ENCODE assay signal across 13 cellular contexts in genomic region chr1:169060906-169061683, GRCh38. TPM values are rescaled to one million over a fixed set of nuclear protein-coding genes. Genes with fewer than 3 reads are reported as not detected.
DNase-seq lines count a peak whose midpoint lies in the region; ATAC-seq, FAIRE-seq and TF ChIP-seq lines count a peak whose summit lies in the region.
"Had no signal": no experiment of that assay in that cellular context is flagged by ENCODE, and none has a peak within 500 bp of the region (broad histone marks: within the 10 kb centered on the region; RNA-seq: fewer than 3 reads in every experiment).

No MANE protein-coding gene starts in this region.

- peak; percentile 94 to 96 for ATAC-seq in lower lobe of right lung
- ATAC-seq in GM18505 (IDR thresholded peaks at IDR 0.05; ENCODE audit: unreplicated experiment) = no peak

- TF ChIP-seq POLR2A in GM12892 (IDR thresholded peaks at IDR 0.05; ENCODE audit: low read depth, low read length) (no peak), GM18505 (IDR thresholded peaks at IDR 0.05; ENCODE audit: borderline replicate concordance, extremely low read depth, insufficient read depth, insufficient read length) (no peak)

- intact Hi-C loops in lower lobe of right lung (cut with DNase I) = no loop called here

- H3K27me3 Mint-ChIP-seq in progenitor cell of endocrine pancreas = no peaks in the 10 kb centered on the region
- H3K27me3 Mint-ChIP-seq: activated naive CD4-positive, alpha-beta T cell treated with anti-CD3 and anti-CD28 coated beads, Interleukin-2, amount 50 U/mL, for 24 hours had no signal

- TF ChIP-seq CTCF in lower lobe of right lung (IDR thresholded peaks at IDR 0.05) = no peak
- TF ChIP-seq CTCF in progenitor cell of endocrine pancreas (IDR thresholded peaks at IDR 0.05; ENCODE audit: unreplicated experiment) = no peak

- H3K9me3 ChIP-seq in lower lobe of right lung = peaks cover 5% of the 10 kb centered on the region

- DNase-seq in A172 (ENCODE audit: low spot score) (peak; percentile 19), Kasumi-1 (lab: John Stamatoyannopoulos, UW) (peak; percentile 69 to 82), amniotic epithelial cell (ENCODE audit: low read depth) (peak; percentile 58), lower lobe of right lung (peak; percentile 55), progenitor cell of endocrine pancreas (ENCODE audit: low spot score, unreplicated experiment) (no peak), DMS153 treated with DMSO at 0.1 percent for 48 hours (lab: John Stamatoyannopoulos, UW; ENCODE audit: unreplicated experiment) (no peak), GM12892 (ENCODE audit: insufficient read length) (no peak)
- DNase-seq: activated CD4-positive, alpha-beta T cell treated with anti-CD3 and anti-CD28 coated beads, Interleukin-2, amount 10 ng/mL, durations not matched to agents 7 days and 5 days; NCI-H1105 treated with DMSO at 0.1 percent for 48 hours; NCI-H774 had no signal

- no peak for FAIRE-seq in GM12892 (lab: Jason Lieb, UNC)
- FAIRE-seq: urothelium cell line had no signal

- no peaks in the 10 kb centered on the region for H3K4me1 Mint-ChIP-seq in progenitor cell of endocrine pancreas (ENCODE audit: low read depth)

- H3K27me3 ChIP-seq in lower lobe of right lung (ENCODE audit: low read depth) = no peaks in the 10 kb centered on the region

- no peak overlapping the region for H3K4me3 Mint-ChIP-seq in progenitor cell of endocrine pancreas (ENCODE audit: low read depth)
- H3K4me3 Mint-ChIP-seq: activated CD4-positive, alpha-beta T cell treated with anti-CD3 and anti-CD28 coated beads, Interleukin-2, amount 10 ng/mL, durations not matched to agents 7 days and 5 days; activated naive CD4-positive, alpha-beta T cell treated with anti-CD3 and anti-CD28 coated beads, Interleukin-2, amount 50 U/mL, for 24 hours had no signal

- H3K36me3 Mint-ChIP-seq in progenitor cell of endocrine pancreas (ENCODE audit: insufficient read depth) = no peaks in the 10 kb centered on the region
- H3K36me3 Mint-ChIP-seq: activated naive CD4-positive, alpha-beta T cell treated with anti-CD3 and anti-CD28 coated beads, Interleukin-2, amount 50 U/mL, for 24 hours had no signal

- peaks cover 17% of the 10 kb centered on the region for H3K4me1 ChIP-seq in lower lobe of right lung

- peaks cover 3% of the 10 kb centered on the region for H3K9me3 Mint-ChIP-seq in progenitor cell of endocrine pancreas (ENCODE audit: low read depth)
- H3K9me3 Mint-ChIP-seq: activated naive CD4-positive, alpha-beta T cell treated with anti-CD3 and anti-CD28 coated beads, Interleukin-2, amount 50 U/mL, for 24 hours had no signal

- H3K36me3 ChIP-seq in lower lobe of right lung = no peaks in the 10 kb centered on the region

- H3K27ac Mint-ChIP-seq in progenitor cell of endocrine pancreas = no peak overlapping the region
- H3K27ac Mint-ChIP-seq: activated CD4-positive, alpha-beta T cell treated with anti-CD3 and anti-CD28 coated beads, Interleukin-2, amount 10 ng/mL, durations not matched to agents 7 days and 5 days; activated naive CD4-positive, alpha-beta T cell treated with anti-CD3 and anti-CD28 coated beads, Interleukin-2, amount 50 U/mL, for 24 hours had no signal

- peak overlapping the region; percentile 52 for H3K27ac ChIP-seq in lower lobe of right lung

- H3K4me3 ChIP-seq in lower lobe of right lung = no peak overlapping the region

RNA-seq across cellular contexts. Expression of gene ATP1B1, which starts 45.4 kb away (rescaled TPM):
- 44.8 and 60.1 TPM in 2 replicates for total RNA-seq in A172 (2014; rRNA removed; shearing (Covaris generic))
- 173 TPM for total RNA-seq in lower lobe of right lung
- 108 and 120 TPM in 2 replicates for total RNA-seq in progenitor cell of endocrine pancreas
- 27.3 TPM for polyA plus RNA-seq in GM12892 (2012; ENCODE audit: missing spikeins)

Comparison
In these comparisons a context has a peak if more than half of its experiments do, and no peak if none do; other contexts are left out.
1. DNase-seq: peak in A172 (single experiment), Kasumi-1 (2 of 2), amniotic epithelial cell (single experiment) and lower lobe of right lung (single experiment); none in progenitor cell of endocrine pancreas (single experiment), DMS153 treated with DMSO at 0.1 percent for 48 hours (single experiment) and GM12892 (single experiment).